Comparison of ENCODE assay signal across 8 cellular contexts in the genomic region with DNA sequence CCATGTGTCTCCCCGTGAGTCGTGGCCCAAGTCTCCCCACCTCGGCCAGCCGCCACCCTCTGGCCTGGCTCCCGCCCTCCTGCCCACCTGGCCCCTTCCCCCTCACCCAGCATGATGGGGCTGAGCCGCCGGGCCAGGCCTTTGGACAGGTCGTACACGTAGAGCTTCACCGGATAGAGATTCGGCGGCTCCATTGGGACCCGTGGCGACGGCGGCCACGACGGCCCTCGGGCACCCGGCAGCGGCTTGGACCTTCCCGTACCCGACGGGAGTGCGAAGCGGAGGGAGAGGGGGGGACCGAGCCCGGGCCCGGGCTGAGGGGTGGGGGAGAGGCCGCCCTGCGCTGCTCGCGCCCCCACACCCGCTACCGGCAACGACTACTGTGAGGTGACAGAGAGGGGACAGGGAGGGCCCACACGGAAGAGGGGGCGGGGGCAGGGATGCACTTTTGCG. TPM values are rescaled to one million over a fixed set of nuclear protein-coding genes. Genes with fewer than 3 reads are reported as not detected.
A peak's percentile ranks its signal among the peaks of the same experiment; 100 is the strongest.
DNase-seq lines count a peak whose midpoint lies in the region; ATAC-seq and TF ChIP-seq lines count a peak whose summit lies in the region.

TSS of gene DESI1 (minus strand) at position 398 of the 453 bp plus-strand sequence. CDS start at position 194, 204 bp downstream.

- ATAC-seq in GM18907 (IDR thresholded peaks at IDR 0.05; ENCODE audit: unreplicated experiment): peak; percentile 37
- peak; percentile 18 for ATAC-seq in HG03135 (IDR thresholded peaks at IDR 0.05; ENCODE audit: unreplicated experiment)

- H3K4me1 ChIP-seq in neutrophil (ENCODE audit: control insufficient read depth in 1 of 2, insufficient read depth in 1 of 2, low read depth in 1 of 2, low read length in 1 of 2): peaks cover 33 to 36% of the 10 kb centered on the region in 2 experiments

- H3K27ac ChIP-seq in neutrophil: peak within 1 kb of the TSS; percentile 89

- H3K27me3 ChIP-seq in neutrophil: no peaks in the 10 kb centered on the region

- H3K36me3 ChIP-seq in neutrophil: peaks cover 18% of the 10 kb centered on the region

- peak within 1 kb of the TSS; percentile 94 for H3K27ac Mint-ChIP-seq in T-helper 1 cell treated with Interleukin-12 subunit alpha and Interleukin-12 subunit beta and Interleukin-4 antibody, amounts not matched to agents 30 μg/mL and 1 μg/mL, for 36 hours

- no peak for TF ChIP-seq CTCF in AG09309 (IDR thresholded peaks at IDR 0.05; ENCODE audit: control insufficient read depth, insufficient read depth, low read depth, low read length, missing control alignments)
- TF ChIP-seq CTCF in fibroblast of the aortic adventitia (IDR thresholded peaks at IDR 0.05; ENCODE audit: insufficient read depth, low read length): no peak
- TF ChIP-seq CTCF in neutrophil (IDR thresholded peaks at IDR 0.05): no peak

- H3K27me3 Mint-ChIP-seq in T-helper 1 cell treated with Interleukin-12 subunit alpha and Interleukin-12 subunit beta and Interleukin-4 antibody, amounts not matched to agents 30 μg/mL and 1 μg/mL, for 36 hours (ENCODE audit: low read depth): no peaks in the 10 kb centered on the region

- no peaks in the 10 kb centered on the region for H3K9me3 Mint-ChIP-seq in T-helper 1 cell treated with Interleukin-12 subunit alpha and Interleukin-12 subunit beta and Interleukin-4 antibody, amounts not matched to agents 30 μg/mL and 1 μg/mL, for 36 hours

- H3K4me3 ChIP-seq in AG09309 (ENCODE audit: control insufficient read depth, low read depth, low read length) (peak within 1 kb of the TSS; percentile 99), fibroblast of the aortic adventitia (ENCODE audit: low read depth, low read length) (peak within 1 kb of the TSS; percentile 91), neutrophil (ENCODE audit: low read depth in 1 of 2, low read length in 1 of 2) (peak within 1 kb of the TSS; percentile 82 to 91)

- peak within 1 kb of the TSS; percentile 94 for H3K4me3 Mint-ChIP-seq in T-helper 1 cell treated with Interleukin-12 subunit alpha and Interleukin-12 subunit beta and Interleukin-4 antibody, amounts not matched to agents 30 μg/mL and 1 μg/mL, for 36 hours

- peaks cover 15% of the 10 kb centered on the region for H3K36me3 Mint-ChIP-seq in T-helper 1 cell treated with Interleukin-12 subunit alpha and Interleukin-12 subunit beta and Interleukin-4 antibody, amounts not matched to agents 30 μg/mL and 1 μg/mL, for 36 hours (ENCODE audit: low read depth)

- H3K4me1 Mint-ChIP-seq in T-helper 1 cell treated with Interleukin-12 subunit alpha and Interleukin-12 subunit beta and Interleukin-4 antibody, amounts not matched to agents 30 μg/mL and 1 μg/mL, for 36 hours (ENCODE audit: low read depth): peaks cover 38% of the 10 kb centered on the region

- H3K9me3 ChIP-seq in neutrophil: no peaks in the 10 kb centered on the region

- DNase-seq in AG09309 (ENCODE audit: low read depth) (no peak), fibroblast of the aortic adventitia (ENCODE audit: low read depth) (no peak), HPDE6-E6E7 (ENCODE audit: extremely low spot score) (no peak), DMS79 (lab: John Stamatoyannopoulos, UW) (no peak)

RNA-seq across cellular contexts. Expression of gene DESI1, which starts in this region (rescaled TPM):
- 4.8 and 20.8 TPM in 2 replicates for total RNA-seq in fibroblast of the aortic adventitia (ENCODE audit: low replicate concordance)
